17 cellular contexts compared by ENCODE assay signal in the genomic region with DNA sequence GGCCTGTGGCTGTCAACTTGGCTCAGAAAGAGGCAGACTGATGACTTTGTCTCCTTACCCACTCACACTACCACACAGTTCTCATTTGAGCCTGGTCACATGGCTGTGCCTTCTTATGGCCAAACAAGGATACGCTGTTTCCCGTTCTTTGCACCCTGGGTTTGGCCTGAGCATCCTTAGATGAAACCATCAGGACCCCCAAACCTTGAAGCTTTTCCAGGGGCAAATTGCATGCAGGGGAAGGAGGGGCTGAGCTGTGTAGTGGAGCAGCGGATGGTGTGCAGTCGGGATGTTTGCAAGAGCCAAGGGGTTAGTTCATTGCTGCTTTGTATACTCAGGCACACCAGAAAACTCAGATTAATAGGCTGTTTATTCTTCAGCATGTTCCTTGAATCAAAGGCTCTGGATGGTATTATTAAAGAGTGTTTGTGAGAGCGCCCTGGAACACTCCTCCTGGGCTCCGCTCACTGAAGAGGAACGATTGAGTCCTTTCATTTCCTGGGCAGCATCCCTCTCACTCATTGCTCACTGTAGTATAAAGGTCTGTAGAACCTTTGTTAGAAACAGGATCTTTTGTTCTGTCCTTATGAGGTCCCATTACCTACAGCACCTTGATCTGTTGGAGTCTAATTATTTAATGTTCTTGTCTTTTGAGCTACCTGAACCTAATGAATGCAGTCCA.
A peak's percentile ranks its signal among the peaks of the same experiment; 100 is the strongest.
DNase-seq lines count a peak whose midpoint lies in the region; ATAC-seq and TF ChIP-seq lines count a peak whose summit lies in the region.
"Had no signal": no experiment of that assay in that cellular context is flagged by ENCODE, and none has a peak within 500 bp of the region (broad histone marks: within the 10 kb centered on the region; RNA-seq: fewer than 3 reads in every experiment).

No MANE protein-coding gene starts in this region.

- DNase-seq in DMS153 treated with DMSO at 0.1 percent for 48 hours (lab: John Stamatoyannopoulos, UW; ENCODE audit: unreplicated experiment) (peak; percentile 81), NCI-H2029 (lab: John Stamatoyannopoulos, UW) (peak; percentile 73), globus pallidus (ENCODE audit: low spot score) (peak; percentile 89), nucleus accumbens (lab: John Stamatoyannopoulos, UW) (peak in 51 of 56 donors; percentile 22 to 81 (median 57)), HEK293T (ENCODE audit: extremely low spot score) (no peak), NOMO-1 treated with DMSO at 0.1 percent for 48 hours (lab: John Stamatoyannopoulos, UW; ENCODE audit: unreplicated experiment) (no peak)
- DNase-seq in stimulated activated CD8-positive, alpha-beta memory T cell treated with anti-CD3 and anti-CD28 coated beads, Interleukin-4, amount 100 ng/mL, for 48 hours = no peak
- DNase-seq: activated gamma-delta T cell; body of pancreas; DMS 273 treated with DMSO at 0.1 percent for 48 hours; effector CD8-positive, alpha-beta T cell; left ventricle myocardium inferior; natural killer cell; RPMI8226; sigmoid colon; stimulated activated CD4-positive, alpha-beta T cell treated with anti-CD3 and anti-CD28 coated beads, Interleukin-4, amount 100 ng/mL, for 1 hour had no signal

- POLR2A ChIA-PET in HEK293T (lab: Yijun Ruan, JAX) = no interaction called here

- no peak for ATAC-seq in GM18870 (IDR thresholded peaks at IDR 0.05; ENCODE audit: unreplicated experiment)
- ATAC-seq: body of pancreas had no signal

- CTCF ChIA-PET in HEK293T (lab: Yijun Ruan, JAX) = no interaction called here

TF ChIP-seq in HEK293T, 16 proteins besides CTCF, POLR2A, EP300 and RAD21:
- no peak for TF ChIP-seq ELF4 (IDR thresholded peaks at IDR 0.05)
- no peak for TF ChIP-seq L3MBTL2 (conservative IDR thresholded peaks at IDR 0.05)
- no peak for TF ChIP-seq SUZ12 (IDR thresholded peaks at IDR 0.05)
- TF ChIP-seq CTBP1 (IDR thresholded peaks at IDR 0.05; ENCODE audit: borderline replicate concordance) = no peak
- TF ChIP-seq TARDBP (IDR thresholded peaks at IDR 0.05) = no peak
- TF ChIP-seq, protein P1, sequence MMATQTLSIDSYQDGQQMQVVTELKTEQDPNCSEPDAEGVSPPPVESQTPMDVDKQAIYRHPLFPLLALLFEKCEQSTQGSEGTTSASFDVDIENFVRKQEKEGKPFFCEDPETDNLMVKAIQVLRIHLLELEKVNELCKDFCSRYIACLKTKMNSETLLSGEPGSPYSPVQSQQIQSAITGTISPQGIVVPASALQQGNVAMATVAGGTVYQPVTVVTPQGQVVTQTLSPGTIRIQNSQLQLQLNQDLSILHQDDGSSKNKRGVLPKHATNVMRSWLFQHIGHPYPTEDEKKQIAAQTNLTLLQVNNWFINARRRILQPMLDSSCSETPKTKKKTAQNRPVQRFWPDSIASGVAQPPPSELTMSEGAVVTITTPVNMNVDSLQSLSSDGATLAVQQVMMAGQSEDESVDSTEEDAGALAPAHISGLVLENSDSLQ (IDR thresholded peaks at IDR 0.05) = no peak
- TF ChIP-seq FOXM1 (IDR thresholded peaks at IDR 0.05; ENCODE audit: borderline replicate concordance) = no peak
- TF ChIP-seq ARNT (IDR thresholded peaks at IDR 0.05) = no peak
- TF ChIP-seq HDGF (IDR thresholded peaks at IDR 0.05; ENCODE audit: borderline replicate concordance) = no peak
- no peak for TF ChIP-seq FOXK2 (IDR thresholded peaks at IDR 0.05)
- no peak for TF ChIP-seq FOXA1 (IDR thresholded peaks at IDR 0.05)
- TF ChIP-seq ZNF384 (IDR thresholded peaks at IDR 0.05) = no peak
- TF ChIP-seq BHLHE40 (IDR thresholded peaks at IDR 0.05; ENCODE audit: borderline replicate concordance) = no peak
- TF ChIP-seq SP1 (IDR thresholded peaks at IDR 0.05) = no peak

Comparison
In these comparisons a context has a peak if more than half of its experiments do, and no peak if none do; other contexts are left out.
1. DNase-seq: peak in DMS153 treated with DMSO at 0.1 percent for 48 hours (single experiment), NCI-H2029 (single experiment), globus pallidus (single experiment) and nucleus accumbens (51 of 56); none in HEK293T (single experiment), NOMO-1 treated with DMSO at 0.1 percent for 48 hours (single experiment) and stimulated activated CD8-positive, alpha-beta memory T cell treated with anti-CD3 and anti-CD28 coated beads, Interleukin-4, amount 100 ng/mL, for 48 hours (single experiment).